ENCODE assay signal across 7 cellular contexts in genomic region chr10:69866688-69867461, GRCh38.
A peak's percentile ranks its signal among the peaks of the same experiment; 100 is the strongest.
DNase-seq lines count a peak whose midpoint lies in the region; ATAC-seq, FAIRE-seq and TF ChIP-seq lines count a peak whose summit lies in the region.

No MANE protein-coding gene starts in this region.

- peak overlapping the region; percentile 100 for H2BK12ac ChIP-seq in H1 (ENCODE audit: low read depth, low read length)

- no peak overlapping the region for H3K9ac ChIP-seq in H1 (replicated peaks in 1 of 4; ENCODE audit: extremely low read depth in 1 of 4, low read depth in 3 of 4, low read length in 3 of 4)

- no peak for TF ChIP-seq CTCF in H1 (IDR thresholded peaks at IDR 0.05; ENCODE audit: control extremely low read depth in 1 of 3, insufficient read depth in 1 of 3, low read depth in 1 of 3, low read length in 3 of 3)

- DNase-seq in NCI-H226, result peak; percentile 66
- peak in 1 of 2 experiments; percentile 73 for DNase-seq in H1 (ENCODE audit: low read depth in 1 of 2, low spot score in 2 of 2)
- DNase-seq in inferior parietal cortex (ENCODE audit: extremely low spot score), result no peak
- DNase-seq in NCI-H2171 treated with DMSO at 0.1 percent for 48 hours (lab: John Stamatoyannopoulos, UW), result no peak

- CTCF ChIA-PET in H1 (lab: Charles Lee; ENCODE audit: partially characterized antibody), result interaction anchor here (1.2 to 15.3 kb wide), 9 partner anchors 11 to 64 kb away, joined by 3 to 170 read pairs (median 5); no protein-coding TSS in a partner anchor

- H3K4me3 ChIP-seq in H1 (ENCODE audit: extremely low read depth in 1 of 4, insufficient read depth in 2 of 4, low read depth in 3 of 4, low read length in 4 of 4), result peak overlapping the region in 1 of 4 experiments; percentile 19; a peak in 1 of 8 replicates
- H3K4me3 ChIP-seq in mesodermal cell (ENCODE audit: extremely low read depth, insufficient read depth, low read length, poor library complexity, severe bottlenecking), result no peak overlapping the region
- no peak overlapping the region for H3K4me3 ChIP-seq in urinary bladder (ENCODE audit: low read depth, low read length)

- H3K27me3 ChIP-seq in H1 (replicated peaks in 1 of 4; ENCODE audit: control insufficient read depth in 3 of 4, extremely low read depth in 1 of 4, insufficient read depth in 3 of 4, low read length in 3 of 4), result no peaks in the 10 kb centered on the region; a peak in 1 of 7 replicates

- no peaks in the 10 kb centered on the region for H3K9me3 ChIP-seq in H1 (ENCODE audit: insufficient read depth in 2 of 2, low read depth in 1 of 2, low read length in 1 of 2)
- no peaks in the 10 kb centered on the region for H3K9me3 ChIP-seq in mesodermal cell (ENCODE audit: control insufficient read depth, low read length)

- WGBS in H1 (ENCODE audit: extremely low coverage in 1 of 2, insufficient coverage in 1 of 2, insufficient read length in 1 of 2, insufficient replicate concordance in 2 of 2, low coverage in 1 of 2, low lambda C conversion rate in 2 of 2, missing lambda C conversion rate in 1 of 2), 2 experiments, result 24% methylated on average over 24 of the region's 28 CpGs; no CpG with 5 or more reads in 1 of the 2 experiments
- 32 to 37% methylated on average over 19 to 22 of the region's 28 CpGs for WGBS in mesodermal cell (ENCODE audit: insufficient coverage in 2 of 2), 2 experiments
- 34% methylated on average over 28 of the region's 28 CpGs for WGBS in urinary bladder

- peak overlapping the region; percentile 46 to 52 for H3K4me2 ChIP-seq in H1 (ENCODE audit: insufficient read depth in 1 of 2, low read depth in 2 of 2, low read length in 2 of 2)

- peak overlapping the region; percentile 97 for H3K18ac ChIP-seq in H1 (ENCODE audit: extremely low read depth, low read length)

- peak overlapping the region; percentile 98 for H2BK20ac ChIP-seq in H1 (ENCODE audit: low read length)

- H3K4ac ChIP-seq in H1 (replicated peaks; ENCODE audit: insufficient read length, low read depth, low read length), result peak overlapping the region; percentile 98

- no peak overlapping the region for H3K56ac ChIP-seq in H1 (replicated peaks; ENCODE audit: insufficient read length, low read depth, low read length)

- no peak overlapping the region; the same call in 1 of the 2 replicates for H4K8ac ChIP-seq in H1 (ENCODE audit: extremely low read depth, insufficient read depth, low read length)

- peak overlapping the region; percentile 97 for H4K91ac ChIP-seq in H1 (replicated peaks; ENCODE audit: insufficient read length, low read length)

- peak overlapping the region; percentile 97 for H2AK5ac ChIP-seq in H1 (ENCODE audit: low read depth, low read length)

- TF ChIP-seq EP300 in H1 (IDR thresholded peaks at IDR 0.05; ENCODE audit: borderline replicate concordance in 1 of 2, low read depth in 2 of 2, low read length in 2 of 2), result no peak

- H3K14ac ChIP-seq in H1 (ENCODE audit: insufficient read length), result no peak overlapping the region

- peak overlapping the region; percentile 79 for H4K5ac ChIP-seq in H1 (ENCODE audit: insufficient read length, low read depth, low read length)

- peak overlapping the region; percentile 94 for H2BK120ac ChIP-seq in H1 (replicated peaks; ENCODE audit: low read depth, low read length)

- peak overlapping the region; percentile 83; the same call in 1 of the 2 replicates for H2BK15ac ChIP-seq in H1 (ENCODE audit: low read length)

- peak overlapping the region; percentile 98; the same call in 1 of the 2 replicates for H2BK5ac ChIP-seq in H1 (ENCODE audit: low read depth, low read length)

- H3K4me1 ChIP-seq in H1 (replicated peaks in 1 of 4; ENCODE audit: control insufficient read depth in 3 of 4, insufficient read depth in 4 of 4, low read length in 3 of 4) (peaks cover 13 to 57% (median 40%) of the 10 kb centered on the region in 4 experiments), mesodermal cell (ENCODE audit: control insufficient read depth, insufficient read depth, low read length, poor library complexity, severe bottlenecking) (peaks cover 49% of the 10 kb centered on the region), urinary bladder (ENCODE audit: insufficient read depth) (no peaks in the 10 kb centered on the region)

- no peaks in the 10 kb centered on the region for H3K79me2 ChIP-seq in H1 (ENCODE audit: control insufficient read depth in 1 of 2, insufficient read depth in 2 of 2, low read length in 2 of 2)

- H3K79me1 ChIP-seq in H1 (ENCODE audit: low read depth, low read length), result no peaks in the 10 kb centered on the region

- peak; percentile 13 for FAIRE-seq in H1 (lab: Jason Lieb, UNC)

- POLR2A ChIA-PET in H1 (lab: Charles Lee; ENCODE audit: partially characterized antibody), result interaction anchor here (0.9 to 1.4 kb wide), 2 partner anchors 12 to 13 kb away, joined by 3 to 5 read pairs; no protein-coding TSS in a partner anchor

- H3K23ac ChIP-seq in H1 (ENCODE audit: insufficient read length), result no peak overlapping the region

- ATAC-seq in HG03159 (IDR thresholded peaks at IDR 0.05; ENCODE audit: unreplicated experiment), result no peak

- peak in 1 of 2 experiments; percentile 11; a peak in 1 of 3 replicates for TF ChIP-seq POLR2A in H1 (IDR thresholded peaks at IDR 0.05; ENCODE audit: control extremely low read depth in 1 of 2, low read depth in 2 of 2, low read length in 2 of 2)

- no peaks in the 10 kb centered on the region for H3K23me2 ChIP-seq in H1 (ENCODE audit: low read depth, low read length)

- TF ChIP-seq RAD21 in H1 (IDR thresholded peaks at IDR 0.05 in 1 of 2, conservative IDR thresholded peaks at IDR 0.05 in 1 of 2; ENCODE audit: low read depth in 2 of 2, low read length in 2 of 2), result no peak

- peak overlapping the region; percentile 58; the same call in 1 of the 2 replicates for H3K27ac ChIP-seq in H1 (ENCODE audit: low read depth, low read length)
- H3K27ac ChIP-seq in mesodermal cell (ENCODE audit: low read depth, low read length, severe bottlenecking), result peak overlapping the region; percentile 91
- H3K27ac ChIP-seq in urinary bladder (ENCODE audit: low read depth), result peak overlapping the region; percentile 42

- no peaks in the 10 kb centered on the region for H4K20me1 ChIP-seq in H1 (replicated peaks in 1 of 2; ENCODE audit: control insufficient read depth in 1 of 2, insufficient read depth in 2 of 2, low read length in 2 of 2)

- no peaks in the 10 kb centered on the region for H3K36me3 ChIP-seq in H1 (ENCODE audit: control insufficient read depth in 2 of 4, insufficient read depth in 4 of 4, low read length in 3 of 4)
- H3K36me3 ChIP-seq in mesodermal cell (ENCODE audit: control insufficient read depth, insufficient read depth, low read length), result no peaks in the 10 kb centered on the region
- H3K36me3 ChIP-seq in urinary bladder (ENCODE audit: insufficient read depth), result no peaks in the 10 kb centered on the region

- no peak overlapping the region for H2AFZ ChIP-seq in H1 (ENCODE audit: low read length)

TF ChIP-seq in H1, 55 proteins besides CTCF, POLR2A, EP300 and RAD21:
- peak; percentile 4 for TF ChIP-seq ASH2L (IDR thresholded peaks at IDR 0.05; ENCODE audit: low read length)
- TF ChIP-seq SIN3A (conservative IDR thresholded peaks at IDR 0.05 in 1 of 2, IDR thresholded peaks at IDR 0.05 in 1 of 2; ENCODE audit: low read depth in 1 of 2, low read length in 2 of 2), result 0 out of 4 replicates have a peak, but pooled peaks of 1 of the 2 experiments have one; percentile 23
- TF ChIP-seq, protein P1, sequence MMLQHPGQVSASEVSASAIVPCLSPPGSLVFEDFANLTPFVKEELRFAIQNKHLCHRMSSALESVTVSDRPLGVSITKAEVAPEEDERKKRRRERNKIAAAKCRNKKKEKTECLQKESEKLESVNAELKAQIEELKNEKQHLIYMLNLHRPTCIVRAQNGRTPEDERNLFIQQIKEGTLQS (IDR thresholded peaks at IDR 0.05; ENCODE audit: insufficient read depth, low read depth, low read length), result no peak
